Comparison of ENCODE assay signal across 13 cellular contexts in the genomic region with DNA sequence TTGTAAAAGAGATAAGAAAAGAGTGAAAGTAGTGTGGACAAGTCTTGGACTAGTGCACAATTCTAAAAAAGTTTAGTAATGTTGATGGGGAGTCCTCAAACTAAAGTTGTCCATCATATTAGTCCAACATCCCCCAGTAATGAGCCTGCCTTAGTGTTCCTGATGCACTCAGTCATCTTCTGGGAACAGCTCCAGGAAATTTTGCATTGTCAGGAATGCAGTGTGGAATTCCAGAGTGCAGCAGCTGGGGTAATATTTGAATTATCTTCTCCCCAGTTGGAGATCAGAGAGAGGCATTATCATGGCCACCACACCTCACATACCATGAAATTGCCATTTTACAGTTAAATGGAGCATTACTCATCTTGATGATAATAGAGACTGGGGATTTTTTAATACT.
DNase-seq lines count a peak whose midpoint lies in the region; TF ChIP-seq lines count a peak whose summit lies in the region.
"Had no signal": no experiment of that assay in that cellular context is flagged by ENCODE, and none has a peak within 500 bp of the region (broad histone marks: within the 10 kb centered on the region; RNA-seq: fewer than 3 reads in every experiment).

No MANE protein-coding gene starts in this region.

- no peak overlapping the region for H3K9ac ChIP-seq in smooth muscle cell (ENCODE audit: low read depth)

- H3K4me1 ChIP-seq in right atrium auricular region (no peaks in the 10 kb centered on the region), smooth muscle cell (ENCODE audit: low read depth) (no peaks in the 10 kb centered on the region)
- H3K4me1 ChIP-seq: ascending aorta had no signal

- no peaks in the 10 kb centered on the region for H3F3A ChIP-seq in smooth muscle cell (ENCODE audit: low read depth)

- H3K4me1 Mint-ChIP-seq in dendritic cell treated with granulocyte-macrophage colony-stimulating factor and Interleukin-4, amounts not matched to agents 40 ng/mL and 50 ng/mL, for 4 days (ENCODE audit: low read depth), result peaks cover 34% of the 10 kb centered on the region

- in situ Hi-C loops in KBM-7 (cut with MboI; ENCODE audit: low pct_unique_long_range_greater_than_20kb, low sequenced_read_pairs), result no loop called here

- H3K9me3 ChIP-seq in right atrium auricular region, result no peaks in the 10 kb centered on the region
- no peaks in the 10 kb centered on the region for H3K9me3 ChIP-seq in smooth muscle cell (replicated peaks; ENCODE audit: low read depth)
- H3K9me3 ChIP-seq: ascending aorta, esophagus muscularis mucosa had no signal

- no peaks in the 10 kb centered on the region for H4K20me1 ChIP-seq in smooth muscle cell (ENCODE audit: low read depth)

- DNase-seq in EL (peak; percentile 98), NCI-H446 (lab: John Stamatoyannopoulos, UW) (peak; percentile 36 to 81), renal cortical epithelial cell (ENCODE audit: low read depth) (peak; percentile 28), KBM-7 (no peak), right atrium auricular region (ENCODE audit: low spot score) (no peak), smooth muscle cell (lab: John Stamatoyannopoulos, UW; ENCODE audit: unreplicated experiment) (no peak)
- no peak for DNase-seq in activated effector memory CD4-positive, alpha-beta T cell treated with Interleukin-2 at 50 U/mL for 16 hours
- DNase-seq: left colon; NCI-H2081 treated with DMSO at 0.1 percent for 48 hours; stimulated activated CD4-positive, alpha-beta T cell treated with anti-CD3 and anti-CD28 coated beads, Interleukin-15, amount 100 ng/mL, for 24 hours had no signal

- H3K4me3 Mint-ChIP-seq in dendritic cell treated with granulocyte-macrophage colony-stimulating factor and Interleukin-4, amounts not matched to agents 40 ng/mL and 50 ng/mL, for 4 days, result no peak overlapping the region

- H3K4me2 ChIP-seq in smooth muscle cell, result no peak overlapping the region

- TF ChIP-seq CTCF in right atrium auricular region (IDR thresholded peaks at IDR 0.05) (no peak), smooth muscle cell (IDR thresholded peaks at IDR 0.05; ENCODE audit: borderline replicate concordance, insufficient read depth, poor library complexity, severe bottlenecking) (no peak)

- H3K27ac ChIP-seq in right atrium auricular region, result no peak overlapping the region
- no peak overlapping the region for H3K27ac ChIP-seq in smooth muscle cell (ENCODE audit: low read depth)
- H3K27ac ChIP-seq: ascending aorta, esophagus muscularis mucosa had no signal

- peak overlapping the region; percentile 87 for H3K27ac Mint-ChIP-seq in dendritic cell treated with granulocyte-macrophage colony-stimulating factor and Interleukin-4, amounts not matched to agents 40 ng/mL and 50 ng/mL, for 4 days

- no peaks in the 10 kb centered on the region for H3K36me3 ChIP-seq in right atrium auricular region
- no peaks in the 10 kb centered on the region for H3K36me3 ChIP-seq in smooth muscle cell (ENCODE audit: low read depth)
- H3K36me3 ChIP-seq: ascending aorta, esophagus muscularis mucosa had no signal

- no peaks in the 10 kb centered on the region for H3K36me3 Mint-ChIP-seq in dendritic cell treated with granulocyte-macrophage colony-stimulating factor and Interleukin-4, amounts not matched to agents 40 ng/mL and 50 ng/mL, for 4 days (ENCODE audit: low read depth)

- no peaks in the 10 kb centered on the region for H3K79me2 ChIP-seq in smooth muscle cell (ENCODE audit: low read depth)

- H3K27me3 ChIP-seq in right atrium auricular region (no peaks in the 10 kb centered on the region), smooth muscle cell (ENCODE audit: low read depth) (no peaks in the 10 kb centered on the region)
- H3K27me3 ChIP-seq: ascending aorta, esophagus muscularis mucosa had no signal

- intact Hi-C loops in dendritic cell treated with granulocyte-macrophage colony-stimulating factor and Interleukin-4, amounts not matched to agents 40 ng/mL and 50 ng/mL, for 4 days (cut with micrococcal nuclease), result loop anchor here (2.0 kb wide), 1 partner anchor 108 kb away; no protein-coding TSS in a partner anchor

- no peak overlapping the region for H2AFZ ChIP-seq in smooth muscle cell (ENCODE audit: low read depth)

- peaks cover 18% of the 10 kb centered on the region for H3K9me3 Mint-ChIP-seq in dendritic cell treated with granulocyte-macrophage colony-stimulating factor and Interleukin-4, amounts not matched to agents 40 ng/mL and 50 ng/mL, for 4 days

- no peak overlapping the region for H3K4me3 ChIP-seq in right atrium auricular region
- H3K4me3 ChIP-seq in smooth muscle cell, result no peak overlapping the region
- H3K4me3 ChIP-seq: ascending aorta, esophagus muscularis mucosa had no signal

- H3K27me3 Mint-ChIP-seq in dendritic cell treated with granulocyte-macrophage colony-stimulating factor and Interleukin-4, amounts not matched to agents 40 ng/mL and 50 ng/mL, for 4 days, result no peaks in the 10 kb centered on the region

Comparison
In these comparisons a context has a peak if more than half of its experiments do, and no peak if none do; other contexts are left out.
1. DNase-seq: peak in EL (single experiment), NCI-H446 (2 of 2) and renal cortical epithelial cell (single experiment); none in KBM-7 (single experiment), right atrium auricular region (single experiment), smooth muscle cell (single experiment) and activated effector memory CD4-positive, alpha-beta T cell treated with Interleukin-2 at 50 U/mL for 16 hours (single experiment).